8 cellular contexts compared by ENCODE assay signal in genomic region chr22:46737976-46738641, GRCh38. TPM values are rescaled to one million over a fixed set of nuclear protein-coding genes. Genes with fewer than 3 reads are reported as not detected.
A peak's percentile ranks its signal among the peaks of the same experiment; 100 is the strongest.
DNase-seq lines count a peak whose midpoint lies in the region; ATAC-seq, FAIRE-seq and TF ChIP-seq lines count a peak whose summit lies in the region.

Gene CERK (minus strand): TSS chr22:46738252. CDS start chr22:46738148, 104 bp downstream.

- H3K4me3 ChIP-seq in MM.1S (ENCODE audit: low read length) (peak within 1 kb of the TSS; percentile 83), WERI-Rb-1 (ENCODE audit: low read depth, low read length) (peak within 1 kb of the TSS; percentile 85), bronchial epithelial cell (ENCODE audit: low read depth, low read length) (peak within 1 kb of the TSS; percentile 54), iPS-20b (ENCODE audit: low read length) (peak within 1 kb of the TSS; percentile 91), gastrocnemius medialis (peak within 1 kb of the TSS; percentile 62 to 79 (median 72))

- peaks cover 45% of the 10 kb centered on the region for H3K79me2 ChIP-seq in MM.1S (ENCODE audit: low read length)

- peak within 1 kb of the TSS; percentile 84 for H3K27ac ChIP-seq in MM.1S (ENCODE audit: low read length)
- H3K27ac ChIP-seq in WERI-Rb-1 = peak within 1 kb of the TSS; percentile 74
- no peak within 1 kb of the TSS for H3K27ac ChIP-seq in iPS-20b (ENCODE audit: low read length)
- peak within 1 kb of the TSS; percentile 87 to 94 (median 92) for H3K27ac ChIP-seq in gastrocnemius medialis

- H4K20me1 ChIP-seq in MM.1S (ENCODE audit: insufficient read depth, low read length) = peaks cover 28% of the 10 kb centered on the region

- no peaks in the 10 kb centered on the region for H3K9me3 ChIP-seq in MM.1S (replicated peaks; ENCODE audit: insufficient read depth, low read length)
- H3K9me3 ChIP-seq in WERI-Rb-1 (ENCODE audit: severe bottlenecking) = no peaks in the 10 kb centered on the region
- H3K9me3 ChIP-seq in iPS-20b (ENCODE audit: insufficient read depth, low read depth, low read length) = no peaks in the 10 kb centered on the region
- H3K9me3 ChIP-seq in gastrocnemius medialis = no peaks in the 10 kb centered on the region

- peak; percentile 69 to 78 for TF ChIP-seq POLR2A in gastrocnemius medialis (IDR thresholded peaks at IDR 0.05)

- H3K27me3 ChIP-seq in MM.1S (replicated peaks; ENCODE audit: insufficient read depth, low read length) (no peaks in the 10 kb centered on the region), WERI-Rb-1 (ENCODE audit: insufficient read depth, low read depth, severe bottlenecking) (no peaks in the 10 kb centered on the region), bronchial epithelial cell (ENCODE audit: control insufficient read depth, insufficient read depth, low read length) (no peaks in the 10 kb centered on the region), iPS-20b (ENCODE audit: insufficient read depth, low read length) (peaks cover 8% of the 10 kb centered on the region; the same call in 1 of the 2 replicates), gastrocnemius medialis (no peaks in the 10 kb centered on the region)

- peak within 1 kb of the TSS; percentile 81 for H2AFZ ChIP-seq in MM.1S (ENCODE audit: low read length)

- H3F3A ChIP-seq in MM.1S (ENCODE audit: insufficient read depth, low read length) = peaks cover 12% of the 10 kb centered on the region

- peak within 1 kb of the TSS; percentile 97 for H3K4me2 ChIP-seq in MM.1S (ENCODE audit: low read depth, low read length)

- intact Hi-C loops in gastrocnemius medialis (cut with DNase I; ENCODE audit: low total_unique reads) = loop anchor here (2.0 to 5.0 kb wide), 2 partner anchors 17 to 161 kb away; no protein-coding TSS in a partner anchor

- H3K9ac ChIP-seq in MM.1S (ENCODE audit: low read length) (peak within 1 kb of the TSS; percentile 93), iPS-20b (ENCODE audit: low read depth, low read length) (peak within 1 kb of the TSS; percentile 81; the same call in 1 of the 2 replicates)

- DNase-seq in Ammon's horn (ENCODE audit: low spot score) = peak; percentile 82
- DNase-seq in MM.1S = peak; percentile 75
- peak; percentile 86 for DNase-seq in WERI-Rb-1
- no peak for DNase-seq in bronchial epithelial cell (ENCODE audit: low read depth)
- peak; percentile 69 to 70 for DNase-seq in gastrocnemius medialis
- no peak for DNase-seq in NCI-H1092 (lab: John Stamatoyannopoulos, UW)

- ATAC-seq in GM19324 (IDR thresholded peaks at IDR 0.05; ENCODE audit: low FRiP score, unreplicated experiment) (peak; percentile 51), gastrocnemius medialis (peak; percentile 67 to 69)

- no peaks in the 10 kb centered on the region for H3K36me3 ChIP-seq in MM.1S (replicated peaks; ENCODE audit: insufficient read depth, low read length)
- peaks cover 23% of the 10 kb centered on the region for H3K36me3 ChIP-seq in WERI-Rb-1
- no peaks in the 10 kb centered on the region for H3K36me3 ChIP-seq in bronchial epithelial cell (ENCODE audit: control insufficient read depth, insufficient read depth, low read length)
- peaks cover 7% of the 10 kb centered on the region for H3K36me3 ChIP-seq in iPS-20b (ENCODE audit: insufficient read depth, low read depth, low read length)
- H3K36me3 ChIP-seq in gastrocnemius medialis = no peaks in the 10 kb centered on the region

- no peak for FAIRE-seq in bronchial epithelial cell (lab: Jason Lieb, UNC)

- H3K9me2 ChIP-seq in MM.1S (replicated peaks; ENCODE audit: insufficient read depth, low read length) = no peaks in the 10 kb centered on the region

- H3K4me1 ChIP-seq in MM.1S (ENCODE audit: low read length) (peaks cover 23% of the 10 kb centered on the region), iPS-20b (ENCODE audit: insufficient read depth, low read length) (peaks cover 17% of the 10 kb centered on the region), gastrocnemius medialis (peaks cover 63 to 66% of the 10 kb centered on the region in 2 donors)

- in situ Hi-C loops in gastrocnemius medialis (cut with MboI; ENCODE audit: low sequenced_read_pairs in 4 of 4) = no loop called here

- no peak for TF ChIP-seq CTCF in MM.1S (IDR thresholded peaks at IDR 0.05; ENCODE audit: low read length)
- no peak for TF ChIP-seq CTCF in WERI-Rb-1 (IDR thresholded peaks at IDR 0.05; ENCODE audit: low read depth, low read length)
- no peak for TF ChIP-seq CTCF in bronchial epithelial cell (IDR thresholded peaks at IDR 0.05; ENCODE audit: insufficient read depth, low read length, severe bottlenecking)
- TF ChIP-seq CTCF in gastrocnemius medialis (IDR thresholded peaks at IDR 0.05 in 4 of 5, conservative IDR thresholded peaks at IDR 0.05 in 1 of 5) = no peak

RNA-seq across cellular contexts. Expression of gene CERK, which starts in this region (rescaled TPM):
- total RNA-seq in bronchial epithelial cell = 29.5 and 36.1 TPM in 2 replicates
- total RNA-seq in gastrocnemius medialis = 10 to 100 TPM; 32.7 to 38.7 (median 34.8) TPM

Comparison
In these comparisons a context has a peak if more than half of its experiments do, and no peak if none do; other contexts are left out.
1. DNase-seq: peak in Ammon's horn (single experiment), MM.1S (single experiment), WERI-Rb-1 (single experiment) and gastrocnemius medialis (2 of 2); none in bronchial epithelial cell (single experiment) and NCI-H1092 (single experiment).
2. Peak in every context shown above with its lines, with median percentiles within 50 percentile points of each other: H3K4me3 ChIP-seq.